ENCODE assay signal across 23 cellular contexts in genomic region chr5:54756796-54757402, GRCh38.
DNase-seq lines count a peak whose midpoint lies in the region; ATAC-seq and TF ChIP-seq lines count a peak whose summit lies in the region.
"Had no signal": no experiment of that assay in that cellular context is flagged by ENCODE, and none has a peak within 500 bp of the region (broad histone marks: within the 10 kb centered on the region; RNA-seq: fewer than 3 reads in every experiment).

No MANE protein-coding gene starts in this region.

- ATAC-seq in RWPE2 (ENCODE audit: low read depth) (peak; percentile 40; the same call in 2 of the 3 replicates), HG02852 (IDR thresholded peaks at IDR 0.05; ENCODE audit: unreplicated experiment) (no peak)
- ATAC-seq in activated CD4-positive, CD25-positive, alpha-beta regulatory T cell treated with anti-CD3 and anti-CD28 coated beads, Interleukin-2, amount 50 U/mL, for 24 hours = no peak
- ATAC-seq: heart left ventricle; naive thymus-derived CD4-positive, alpha-beta T cell had no signal

- no peaks in the 10 kb centered on the region for H3K9me3 ChIP-seq in RWPE2 (ENCODE audit: severe bottlenecking)
- H3K9me3 ChIP-seq: ascending aorta, heart left ventricle, ovary, Peyer's patch had no signal

- H3K36me3 ChIP-seq in RWPE2 (ENCODE audit: low read depth) = no peaks in the 10 kb centered on the region
- H3K36me3 ChIP-seq: ascending aorta, heart left ventricle, ovary, Peyer's patch had no signal

- H3K4me3 ChIP-seq in RWPE2 (ENCODE audit: severe bottlenecking) = no peak overlapping the region
- H3K4me3 ChIP-seq in epithelial cell of esophagus (ENCODE audit: low read length) = no peak overlapping the region
- no peak overlapping the region for H3K4me3 ChIP-seq in skeletal muscle cell (ENCODE audit: low read depth, low read length)
- H3K4me3 ChIP-seq: ascending aorta, heart left ventricle, lung, ovary, Peyer's patch, skin epidermis had no signal

- H3K4me1 ChIP-seq in RWPE2 (ENCODE audit: insufficient read depth, poor library complexity, severe bottlenecking) = peaks cover 4% of the 10 kb centered on the region
- H3K4me1 ChIP-seq: Peyer's patch had no signal

- no peaks in the 10 kb centered on the region for H3K27me3 ChIP-seq in RWPE2 (ENCODE audit: insufficient read depth, poor library complexity, severe bottlenecking)
- H3K27me3 ChIP-seq: ascending aorta, heart left ventricle, ovary, Peyer's patch had no signal

- DNase-seq in NCI-H1694 treated with DMSO at 0.1 percent for 48 hours (lab: John Stamatoyannopoulos, UW) (peak; percentile 61), NCI-H1694 (lab: John Stamatoyannopoulos, UW) (no peak), RWPE2 (ENCODE audit: low spot score) (no peak), epithelial cell of esophagus (ENCODE audit: low read depth) (peak; percentile 93), skeletal muscle cell (ENCODE audit: low read depth) (peak; percentile 19), globus pallidus (ENCODE audit: low spot score) (no peak)
- DNase-seq: activated CD4-positive, CD25-positive, alpha-beta regulatory T cell treated with anti-CD3 and anti-CD28 coated beads, Interleukin-2, amount 50 U/mL, for 72 hours; activated CD8-positive, alpha-beta memory T cell treated with anti-CD3 and anti-CD28 coated beads, Interleukin-2, amount 50 U/mL, for 4 hours; activated naive CD4-positive, alpha-beta T cell; heart left ventricle; NCI-H1417; ovary; Peyer's patch; stimulated activated CD4-positive, alpha-beta T cell treated with anti-CD3 and anti-CD28 coated beads, Interleukin-4, amount 100 ng/mL, for 1 hour; T-helper 9 cell had no signal

- H3K27ac ChIP-seq in RWPE2 (ENCODE audit: poor library complexity, severe bottlenecking) = no peak overlapping the region
- H3K27ac ChIP-seq: 22Rv1, ascending aorta, C4-2B, heart left ventricle, ovary, Peyer's patch had no signal

- TF ChIP-seq CTCF in RWPE2 (IDR thresholded peaks at IDR 0.05; ENCODE audit: poor library complexity, severe bottlenecking) (no peak), epithelial cell of esophagus (IDR thresholded peaks at IDR 0.05; ENCODE audit: insufficient read depth, low read depth, low read length, missing control alignments) (no peak)

Comparison
In these comparisons a context has a peak if more than half of its experiments do, and no peak if none do; other contexts are left out.
1. DNase-seq: peak in NCI-H1694 treated with DMSO at 0.1 percent for 48 hours (single experiment), epithelial cell of esophagus (single experiment) and skeletal muscle cell (single experiment); none in NCI-H1694 (single experiment), RWPE2 (single experiment) and globus pallidus (single experiment).